1 cellular context compared by ENCODE assay signal in genomic region chr9:129471201-129472019, GRCh38.
TF ChIP-seq lines count a peak whose summit lies in the region.

No MANE protein-coding gene starts in this region.

TF ChIP-seq in K562, 482 proteins besides CTCF, POLR2A, EP300 and RAD21 (continued from another document):
- TF ChIP-seq ZFX (CRISPR knock-in tag; IDR thresholded peaks at IDR 0.05) = 0 out of 2 replicates have a peak, but pooled peaks have one; percentile 14
- no peak for TF ChIP-seq ZNF75A (CRISPR knock-in tag; IDR thresholded peaks at IDR 0.05)
- TF ChIP-seq ZSCAN32 (CRISPR knock-in tag; IDR thresholded peaks at IDR 0.05) = no peak
- TF ChIP-seq ZNF274 (IDR thresholded peaks at IDR 0.05; ENCODE audit: borderline replicate concordance, low read depth, low read length) = no peak
- peak; percentile 66; the same call in 1 of the 2 replicates for TF ChIP-seq ADNP (tag; IDR thresholded peaks at IDR 0.05)
- no peak for TF ChIP-seq E2F6 (IDR thresholded peaks at IDR 0.05; ENCODE audit: borderline replicate concordance in 1 of 2, extremely low read depth in 1 of 2, insufficient read depth in 1 of 2, insufficient read length in 1 of 2, low read depth in 1 of 2, low read length in 1 of 2, poor library complexity in 1 of 2, severe bottlenecking in 1 of 2)
